8 cellular contexts compared by ENCODE assay signal in the genomic region with DNA sequence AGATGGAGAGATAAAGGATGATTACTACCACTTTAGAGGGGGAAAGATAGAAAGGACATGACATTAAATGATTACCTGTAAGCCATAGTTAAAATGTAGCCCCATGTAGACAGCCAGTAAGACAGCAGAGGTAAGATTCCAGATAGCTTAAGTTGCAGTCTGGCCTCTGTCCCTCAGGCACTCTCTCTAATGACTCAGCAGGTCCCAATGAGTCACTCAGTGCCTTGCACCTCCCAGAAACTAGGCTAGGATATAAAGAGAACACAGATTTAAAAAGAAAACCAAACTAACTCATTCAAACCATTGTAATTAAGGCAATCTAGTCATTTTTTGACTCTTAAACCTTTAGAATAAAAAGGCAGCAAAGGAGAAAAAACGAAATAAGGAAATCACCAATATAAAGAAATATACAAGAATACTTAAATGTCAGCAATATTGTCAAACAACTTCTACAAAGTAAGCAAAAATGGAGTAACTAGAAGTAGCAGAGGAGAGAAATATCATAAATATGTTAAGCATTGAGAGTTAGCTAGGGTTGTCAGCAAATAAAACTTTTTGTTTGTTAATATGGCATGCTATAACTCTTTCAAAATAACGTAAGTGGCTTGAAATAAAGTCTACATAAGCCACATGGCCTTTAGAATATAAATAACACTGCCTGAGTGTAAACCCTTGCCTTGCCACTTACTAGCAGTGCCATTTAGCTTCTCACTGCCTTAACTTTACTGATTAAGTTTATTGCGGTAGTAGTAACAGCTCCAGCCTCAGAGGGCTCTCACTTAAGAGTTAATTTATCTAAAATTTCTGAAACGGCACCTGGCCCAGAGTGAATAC. TPM values are rescaled to one million over a fixed set of nuclear protein-coding genes. Genes with fewer than 3 reads are reported as not detected.
A peak's percentile ranks its signal among the peaks of the same experiment; 100 is the strongest.
DNase-seq lines count a peak whose midpoint lies in the region; ATAC-seq and TF ChIP-seq lines count a peak whose summit lies in the region.

No MANE protein-coding gene starts in this region.

- DNase-seq in AG04449 (ENCODE audit: low read depth, low spot score) = peak; percentile 58
- peak; percentile 69 for DNase-seq in amniotic stem cell (lab: John Stamatoyannopoulos, UW)
- DNase-seq in kidney epithelial cell (ENCODE audit: low read depth) = peak; percentile 82
- DNase-seq in central memory CD4-positive, alpha-beta T cell = no peak
- no peak for DNase-seq in activated naive CD4-positive, alpha-beta T cell treated with anti-CD3 and anti-CD28 coated beads, Interleukin-2, amount 10 ng/mL, durations not matched to agents 7 days and 5 days
- no peak for DNase-seq in natural killer cell treated with Interleukin-12 subunit alpha and Interleukin-12 subunit beta and Interleukin-15 and Interleukin-18, amount 100 ng/mL, for 72 hours (ENCODE audit: low spot score)
- DNase-seq in NCI-H345 (lab: John Stamatoyannopoulos, UW) = no peak

- no peaks in the 10 kb centered on the region for H3K27me3 Mint-ChIP-seq in activated naive CD4-positive, alpha-beta T cell treated with anti-CD3 and anti-CD28 coated beads, Interleukin-2, amount 10 ng/mL, durations not matched to agents 7 days and 5 days
- H3K27me3 Mint-ChIP-seq in natural killer cell treated with Interleukin-12 subunit alpha and Interleukin-12 subunit beta and Interleukin-15 and Interleukin-18, amount 100 ng/mL, for 72 hours = no peaks in the 10 kb centered on the region

- POLR2A ChIA-PET in AG04449 (lab: Yijun Ruan, JAX) = no interaction called here

- no peaks in the 10 kb centered on the region for H3K27me3 ChIP-seq in kidney epithelial cell (ENCODE audit: control insufficient read depth, insufficient read depth, low read length)

- H3K4me3 Mint-ChIP-seq in activated naive CD4-positive, alpha-beta T cell treated with anti-CD3 and anti-CD28 coated beads, Interleukin-2, amount 10 ng/mL, durations not matched to agents 7 days and 5 days = no peak overlapping the region
- no peak overlapping the region for H3K4me3 Mint-ChIP-seq in natural killer cell treated with Interleukin-12 subunit alpha and Interleukin-12 subunit beta and Interleukin-15 and Interleukin-18, amount 100 ng/mL, for 72 hours

- H3K9me3 Mint-ChIP-seq in activated naive CD4-positive, alpha-beta T cell treated with anti-CD3 and anti-CD28 coated beads, Interleukin-2, amount 10 ng/mL, durations not matched to agents 7 days and 5 days = no peaks in the 10 kb centered on the region
- H3K9me3 Mint-ChIP-seq in natural killer cell treated with Interleukin-12 subunit alpha and Interleukin-12 subunit beta and Interleukin-15 and Interleukin-18, amount 100 ng/mL, for 72 hours = no peaks in the 10 kb centered on the region

- peak; percentile 83 for ATAC-seq in HG03442 (IDR thresholded peaks at IDR 0.05; ENCODE audit: unreplicated experiment)
- no peak for ATAC-seq in natural killer cell treated with Interleukin-12 subunit alpha and Interleukin-12 subunit beta and Interleukin-15 and Interleukin-18, amount 100 ng/mL, for 72 hours

- CTCF ChIA-PET in AG04449 (lab: Yijun Ruan, JAX) = interaction anchor here (0.7 to 1.2 kb wide), 4 partner anchors 11 to 112 kb away, joined by 3 read pairs; no protein-coding TSS in a partner anchor
- CTCF ChIA-PET in activated naive CD4-positive, alpha-beta T cell treated with anti-CD3 and anti-CD28 coated beads, Interleukin-2, amount 10 ng/mL, durations not matched to agents 7 days and 5 days (lab: Charles Lee) = no interaction called here

- H3K4me1 Mint-ChIP-seq in activated naive CD4-positive, alpha-beta T cell treated with anti-CD3 and anti-CD28 coated beads, Interleukin-2, amount 10 ng/mL, durations not matched to agents 7 days and 5 days = no peaks in the 10 kb centered on the region
- no peaks in the 10 kb centered on the region for H3K4me1 Mint-ChIP-seq in natural killer cell treated with Interleukin-12 subunit alpha and Interleukin-12 subunit beta and Interleukin-15 and Interleukin-18, amount 100 ng/mL, for 72 hours (ENCODE audit: low read depth in 2 of 2)

- no peaks in the 10 kb centered on the region for H3K36me3 ChIP-seq in kidney epithelial cell (ENCODE audit: control insufficient read depth, insufficient read depth, low read length)

- no peaks in the 10 kb centered on the region for H3K36me3 Mint-ChIP-seq in activated naive CD4-positive, alpha-beta T cell treated with anti-CD3 and anti-CD28 coated beads, Interleukin-2, amount 10 ng/mL, durations not matched to agents 7 days and 5 days
- no peaks in the 10 kb centered on the region for H3K36me3 Mint-ChIP-seq in natural killer cell treated with Interleukin-12 subunit alpha and Interleukin-12 subunit beta and Interleukin-15 and Interleukin-18, amount 100 ng/mL, for 72 hours

- H3K4me3 ChIP-seq in AG04449 (ENCODE audit: low read depth, low read length) (no peak overlapping the region), kidney epithelial cell (ENCODE audit: low read depth, low read length) (no peak overlapping the region)

- H3K27ac Mint-ChIP-seq in activated naive CD4-positive, alpha-beta T cell treated with anti-CD3 and anti-CD28 coated beads, Interleukin-2, amount 10 ng/mL, durations not matched to agents 7 days and 5 days = no peak overlapping the region
- no peak overlapping the region for H3K27ac Mint-ChIP-seq in natural killer cell treated with Interleukin-12 subunit alpha and Interleukin-12 subunit beta and Interleukin-15 and Interleukin-18, amount 100 ng/mL, for 72 hours

- TF ChIP-seq CTCF in AG04449 (IDR thresholded peaks at IDR 0.05; ENCODE audit: insufficient read depth, low read length, missing control alignments) (no peak), kidney epithelial cell (IDR thresholded peaks at IDR 0.05; ENCODE audit: insufficient read depth, low read length, poor library complexity, severe bottlenecking) (no peak)

RNA-seq across cellular contexts. Expression of a gene that starts 48.5 kb away (rescaled TPM):
- total RNA-seq in kidney epithelial cell = 24.5 and 26.0 TPM in 2 replicates
- 1 to 10 TPM; 2.8 to 5.4 TPM for total RNA-seq in natural killer cell treated with Interleukin-12 subunit alpha and Interleukin-12 subunit beta and Interleukin-15 and Interleukin-18, amount 100 ng/mL, for 72 hours

Comparison
In these comparisons a context has a peak if more than half of its experiments do, and no peak if none do; other contexts are left out.
1. DNase-seq: peak in AG04449 (single experiment), amniotic stem cell (single experiment) and kidney epithelial cell (single experiment); none in central memory CD4-positive, alpha-beta T cell (single experiment), activated naive CD4-positive, alpha-beta T cell treated with anti-CD3 and anti-CD28 coated beads, Interleukin-2, amount 10 ng/mL, durations not matched to agents 7 days and 5 days (single experiment), natural killer cell treated with Interleukin-12 subunit alpha and Interleukin-12 subunit beta and Interleukin-15 and Interleukin-18, amount 100 ng/mL, for 72 hours (single experiment) and NCI-H345 (single experiment).